27 cellular contexts compared by ENCODE assay signal in the genomic region with DNA sequence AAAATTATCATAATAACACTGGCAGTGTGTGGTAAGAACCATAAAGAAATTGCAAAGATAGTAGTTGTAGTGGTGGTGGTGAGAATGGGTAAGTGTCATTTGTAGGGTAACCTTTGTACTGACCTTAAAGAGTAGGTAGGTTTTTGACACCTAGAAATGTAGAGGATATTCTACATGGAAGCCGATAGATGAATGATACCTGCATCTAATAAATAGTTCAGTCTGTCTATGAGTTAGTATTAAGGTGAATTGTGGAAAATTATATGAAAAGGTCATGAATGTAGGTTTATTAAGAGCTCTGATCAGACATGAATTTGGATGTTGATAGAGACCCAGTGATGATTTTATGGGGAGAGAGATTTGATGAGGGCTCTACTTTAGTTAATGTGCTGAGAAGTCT.
DNase-seq lines count a peak whose midpoint lies in the region; TF ChIP-seq lines count a peak whose summit lies in the region.
"Had no signal": no experiment of that assay in that cellular context is flagged by ENCODE, and none has a peak within 500 bp of the region (broad histone marks: within the 10 kb centered on the region; RNA-seq: fewer than 3 reads in every experiment).

No MANE protein-coding gene starts in this region.

- H3K4me1 ChIP-seq in HEK293 (ENCODE audit: control insufficient read depth, insufficient read depth, low read length), result no peaks in the 10 kb centered on the region
- H3K4me1 ChIP-seq: A549; BE2C; BLaER1; BLaER1 treated with 17β-estradiol and CSF1 and Interleukin-3, amounts not matched to agents 10 nM and 100 nM; Caco-2 had no signal

- no peak overlapping the region for H3K27ac ChIP-seq in HEK293 (ENCODE audit: extremely low read depth, low read depth, low read length)
- H3K27ac ChIP-seq: 22Rv1; A549; BLaER1; BLaER1 treated with 17β-estradiol and CSF1 and Interleukin-3, amounts not matched to agents 10 nM and 100 nM; C4-2B had no signal

- peaks cover 5 to 6% of the 10 kb centered on the region in 2 experiments; a peak in 2 of 3 replicates for H3K36me3 ChIP-seq in HEK293 (ENCODE audit: control insufficient read depth in 2 of 2, insufficient read depth in 1 of 2, low read length in 2 of 2)
- H3K36me3 ChIP-seq: BE2C; BLaER1; BLaER1 treated with 17β-estradiol and CSF1 and Interleukin-3, amounts not matched to agents 10 nM and 100 nM had no signal

- CTCF ChIA-PET in HEK293 (lab: Yijun Ruan, JAX), result no interaction called here

- POLR2A ChIA-PET in HEK293 (lab: Yijun Ruan, JAX), result no interaction called here

- H3K9me3 ChIP-seq in HEK293 (ENCODE audit: control insufficient read depth, insufficient read depth, low read depth, low read length), result no peaks in the 10 kb centered on the region
- H3K9me3 ChIP-seq: A549; BE2C; BLaER1; BLaER1 treated with 17β-estradiol and CSF1 and Interleukin-3, amounts not matched to agents 10 nM and 100 nM; Caco-2 had no signal

- no peak overlapping the region for H3K4me3 ChIP-seq in HEK293 (ENCODE audit: low read depth, low read length)
- H3K4me3 ChIP-seq: A549; BLaER1; BLaER1 treated with 17β-estradiol and CSF1 and Interleukin-3, amounts not matched to agents 10 nM and 100 nM had no signal

- TF ChIP-seq CTCF in HEK293 (tag by site-specific recombination; IDR thresholded peaks at IDR 0.05), result no peak

- DNase-seq in activated naive CD4-positive, alpha-beta T cell treated with Interleukin-2 at 50 U/mL for 16 hours, result no peak
- DNase-seq: 8988T; ACHN; AML-193; BE2C; C1 segment of cervical spinal cord; Caco-2; Calu3; CD4-positive, alpha-beta memory T cell; CD4-positive, alpha-beta T cell; CD4-positive, CD25-positive, alpha-beta regulatory T cell; CD8-positive, alpha-beta memory T cell; CD8-positive, alpha-beta T cell; COR-L47; DMS 273 treated with DMSO at 0.1 percent for 48 hours; DMS153; DMS53; DMS79; DMS79 treated with DMSO at 0.1 percent for 48 hours; DND-41; EL had no signal

TF ChIP-seq in HEK293, 187 proteins besides CTCF, POLR2A, EP300 and RAD21:
- TF ChIP-seq ZNF626 (tag by site-specific recombination; IDR thresholded peaks at IDR 0.05) (no peak), BCL11B (tag by site-specific recombination; IDR thresholded peaks at IDR 0.05; ENCODE audit: low read depth) (no peak), ZNF660 (tag by site-specific recombination; IDR thresholded peaks at IDR 0.05) (peak; percentile 93)
